Comparison of ENCODE assay signal across 8 cellular contexts in the genomic region with DNA sequence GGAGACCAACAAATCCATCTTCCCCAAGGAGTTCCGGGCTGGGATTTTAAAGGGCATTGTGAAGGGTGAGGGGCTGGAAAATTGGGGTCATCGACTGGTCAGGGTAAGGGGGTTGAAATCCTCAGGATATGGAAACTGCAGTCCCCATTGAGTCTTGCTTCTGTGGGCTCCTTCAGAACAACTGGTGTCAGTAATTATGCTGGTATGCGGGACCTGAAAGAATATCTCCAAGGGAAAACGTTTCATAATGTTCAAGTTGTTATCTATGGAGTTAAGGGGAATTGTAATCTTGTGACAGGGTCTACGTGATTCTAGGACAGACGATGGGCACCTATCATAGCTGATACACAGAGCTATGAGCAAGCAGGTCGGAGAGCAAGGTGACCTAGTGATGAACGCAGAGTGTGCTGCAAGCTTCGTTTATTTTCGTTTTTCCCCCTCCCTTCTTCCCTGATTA. TPM values are rescaled to one million over a fixed set of nuclear protein-coding genes. Genes with fewer than 3 reads are reported as not detected.
DNase-seq lines count a peak whose midpoint lies in the region; ATAC-seq and TF ChIP-seq lines count a peak whose summit lies in the region.

No MANE protein-coding gene starts in this region.

- H3K4me3 ChIP-seq in left ventricle myocardium inferior, result peak overlapping the region; percentile 95

- no peaks in the 10 kb centered on the region for H3K9me3 ChIP-seq in left ventricle myocardium inferior (replicated peaks)

- no peaks in the 10 kb centered on the region for H3K27me3 ChIP-seq in left ventricle myocardium inferior (ENCODE audit: low read depth)

- H3K4me3 Mint-ChIP-seq in stimulated activated memory B cell treated with anti-CD40 and anti-IgM and Interleukin-4, amounts not matched to agents 10 μg/mL and 1 μg/mL and 100 μg/mL, for 72 hours, result peak overlapping the region; percentile 97

- peaks cover 30% of the 10 kb centered on the region for H3K4me1 ChIP-seq in left ventricle myocardium inferior

- H3K9me3 Mint-ChIP-seq in stimulated activated memory B cell treated with anti-CD40 and anti-IgM and Interleukin-4, amounts not matched to agents 10 μg/mL and 1 μg/mL and 100 μg/mL, for 72 hours, result no peaks in the 10 kb centered on the region

- H3K27me3 Mint-ChIP-seq in stimulated activated memory B cell treated with anti-CD40 and anti-IgM and Interleukin-4, amounts not matched to agents 10 μg/mL and 1 μg/mL and 100 μg/mL, for 72 hours, result no peaks in the 10 kb centered on the region

- no peak for DNase-seq in left ventricle myocardium inferior
- no peak for DNase-seq in HCEC 1CT
- DNase-seq in cerebellum (ENCODE audit: low spot score), result no peak
- DNase-seq in NCI-H82 treated with DMSO at 0.1 percent for 48 hours (lab: John Stamatoyannopoulos, UW; ENCODE audit: unreplicated experiment), result no peak

- peak overlapping the region; percentile 86 for H3K27ac Mint-ChIP-seq in stimulated activated memory B cell treated with anti-CD40 and anti-IgM and Interleukin-4, amounts not matched to agents 10 μg/mL and 1 μg/mL and 100 μg/mL, for 72 hours

- H3K36me3 Mint-ChIP-seq in stimulated activated memory B cell treated with anti-CD40 and anti-IgM and Interleukin-4, amounts not matched to agents 10 μg/mL and 1 μg/mL and 100 μg/mL, for 72 hours, result peaks cover 11% of the 10 kb centered on the region

- ATAC-seq in GM18907 (IDR thresholded peaks at IDR 0.05; ENCODE audit: unreplicated experiment), result peak; percentile 37
- ATAC-seq in HG02885 (IDR thresholded peaks at IDR 0.05; ENCODE audit: poor library complexity, unreplicated experiment), result peak; percentile 37
- peak; percentile 64 for ATAC-seq in stimulated activated memory B cell treated with anti-CD40 and anti-IgM and Interleukin-4, amounts not matched to agents 10 μg/mL and 1 μg/mL and 100 μg/mL, for 72 hours

- H3K36me3 ChIP-seq in left ventricle myocardium inferior, result peaks cover 29% of the 10 kb centered on the region

- H3K27ac ChIP-seq in VCaP (peak overlapping the region; percentile 89), left ventricle myocardium inferior (replicated peaks) (peak overlapping the region; percentile 86)

- H3K4me1 Mint-ChIP-seq in stimulated activated memory B cell treated with anti-CD40 and anti-IgM and Interleukin-4, amounts not matched to agents 10 μg/mL and 1 μg/mL and 100 μg/mL, for 72 hours, result peaks cover 40% of the 10 kb centered on the region

- intact Hi-C loops in left ventricle myocardium inferior (cut with micrococcal nuclease), result no loop called here

- no peak for TF ChIP-seq CTCF in VCaP (conservative IDR thresholded peaks at IDR 0.05)
- TF ChIP-seq CTCF in left ventricle myocardium inferior (IDR thresholded peaks at IDR 0.05; ENCODE audit: borderline replicate concordance), result no peak

RNA-seq across cellular contexts. Expression of a gene that starts 0.5 kb away (rescaled TPM):
- 19.1 TPM for total RNA-seq in left ventricle myocardium inferior
- 29.4 TPM for total RNA-seq in cerebellum

RNA-seq across cellular contexts. Expression of a gene that starts 36.6 kb away (rescaled TPM):
- 72.9 TPM for total RNA-seq in left ventricle myocardium inferior
- 37.1 TPM for total RNA-seq in cerebellum
